In genomic region chr1:211416246-211416627, GRCh38 we compare ENCODE assay signal across 8 cellular contexts.
DNase-seq lines count a peak whose midpoint lies in the region; ATAC-seq and TF ChIP-seq lines count a peak whose summit lies in the region.
"Not testable (repeated sequence)": the region's sequence is repeated elsewhere in the genome, so short reads cannot be mapped to it uniquely, and the experiment has no call there.

No MANE protein-coding gene starts in this region.

- not testable (repeated sequence) for H3K36me3 Mint-ChIP-seq in CD4-positive, alpha-beta memory T cell; activated T-cell treated with anti-CD3 and anti-CD28 coated beads, Interleukin-2, amount 50 U/mL, for 4 hours (ENCODE audit: insufficient read depth)

- peak overlapping the region; percentile 24 to 86 (median 54) for H3K27ac Mint-ChIP-seq in CD4-positive, alpha-beta memory T cell

- H3K4me1 ChIP-seq in CD4-positive, alpha-beta memory T cell (ENCODE audit: insufficient read depth, low read length); lung (ENCODE audit: control insufficient read depth in 2 of 2, insufficient read depth in 2 of 2, low read length in 2 of 2): not testable (repeated sequence)

- CTCF ChIA-PET in CD4-positive, alpha-beta memory T cell (lab: Charles Lee; ENCODE audit: partially characterized antibody) = interaction anchor here (0.9 to 1.3 kb wide), 4 partner anchors 10 to 93 kb away, joined by 3 to 4 read pairs (median 4); no protein-coding TSS in a partner anchor

- H3K9me3 ChIP-seq in CD4-positive, alpha-beta memory T cell (ENCODE audit: control insufficient read depth in 1 of 2, low read length in 2 of 2); lung (ENCODE audit: control insufficient read depth in 2 of 2, insufficient read depth in 1 of 2, low read length in 1 of 2): not testable (repeated sequence)

- not testable (repeated sequence) for H3K27me3 Mint-ChIP-seq in CD4-positive, alpha-beta memory T cell; activated T-cell treated with anti-CD3 and anti-CD28 coated beads, Interleukin-2, amount 50 U/mL, for 4 hours (ENCODE audit: low read depth)

- peak overlapping the region; percentile 20 for H3K27ac ChIP-seq in CD4-positive, alpha-beta memory T cell (ENCODE audit: low read depth, low read length)
- H3K27ac ChIP-seq in lung (ENCODE audit: low read depth in 1 of 2, low read length in 1 of 2) = peak overlapping the region in 1 of 2 donors; percentile 62

- intact Hi-C loops in CD4-positive, alpha-beta memory T cell (cut with micrococcal nuclease) = loop anchor here (2.0 to 10.0 kb wide), 3 partner anchors 33 to 91 kb away; partner anchors contain the start of gene TRAF5

- not testable (repeated sequence) for H3K27me3 ChIP-seq in CD4-positive, alpha-beta memory T cell (ENCODE audit: insufficient read depth, low read length); lung (ENCODE audit: control insufficient read depth, insufficient read depth)

- POLR2A ChIA-PET in CD4-positive, alpha-beta memory T cell (lab: Charles Lee; ENCODE audit: partially characterized antibody) = interaction anchor here (0.9 to 1.9 kb wide), 7 partner anchors 8 to 159 kb away, joined by 3 to 10 read pairs (median 4); no protein-coding TSS in a partner anchor

- TF ChIP-seq CTCF in epithelial cell of proximal tubule (conservative IDR thresholded peaks at IDR 0.05; ENCODE audit: low read depth, low read length); lung (IDR thresholded peaks at IDR 0.05; ENCODE audit: control extremely low read depth, extremely low read depth): not testable (repeated sequence)

- H3K9me3 Mint-ChIP-seq in CD4-positive, alpha-beta memory T cell = peaks cover 0 to 13% (median under 1%) of the 10 kb centered on the region in 8 donors
- not testable (repeated sequence) for H3K9me3 Mint-ChIP-seq in activated T-cell treated with anti-CD3 and anti-CD28 coated beads, Interleukin-2, amount 50 U/mL, for 4 hours

- peak; percentile 63 for ATAC-seq in GM19467 (IDR thresholded peaks at IDR 0.05; ENCODE audit: unreplicated experiment)
- peak; percentile 47 for ATAC-seq in HG03135 (IDR thresholded peaks at IDR 0.05; ENCODE audit: unreplicated experiment)
- ATAC-seq in activated T-cell treated with anti-CD3 and anti-CD28 coated beads, Interleukin-2, amount 50 U/mL, for 4 hours = peak; percentile 63 to 71
- peak; percentile 27 for ATAC-seq in lung (ENCODE audit: insufficient read depth, low FRiP score)

- peak in 4 of 5 donors; percentile 7 to 31 (median 17) for DNase-seq in CD4-positive, alpha-beta memory T cell
- peak; percentile 74 for DNase-seq in NK-92 treated with Interleukin-12 subunit alpha and Interleukin-12 subunit beta, amount 100 ng/mL, for 24 hours (lab: John Stamatoyannopoulos, UW)
- peak; percentile 11 for DNase-seq in activated T-cell treated with anti-CD3 and anti-CD28 coated beads, Interleukin-2, amount 50 U/mL, for 4 hours
- not testable (repeated sequence) for DNase-seq in epithelial cell of proximal tubule (ENCODE audit: low read depth); lung (ENCODE audit: low spot score)
- peak; percentile 8 for DNase-seq in stimulated activated CD4-positive, alpha-beta T cell treated with anti-CD3 and anti-CD28 coated beads, Interleukin-1b, Interleukin-23, amount 100 ng/mL, for 48 hours

- H3K36me3 ChIP-seq in CD4-positive, alpha-beta memory T cell (ENCODE audit: insufficient read depth, low read length); lung (ENCODE audit: control insufficient read depth in 2 of 2, insufficient read depth in 2 of 2, low read length in 2 of 2): not testable (repeated sequence)

- peak overlapping the region; percentile 49 to 83 (median 78) for H3K4me3 Mint-ChIP-seq in CD4-positive, alpha-beta memory T cell
- H3K4me3 Mint-ChIP-seq in activated T-cell treated with anti-CD3 and anti-CD28 coated beads, Interleukin-2, amount 50 U/mL, for 4 hours = peak overlapping the region; percentile 74

- WGBS in lung, 2 donors = 14 to 17% methylated on average over 26 to 43 of the region's 43 CpGs

- not testable (repeated sequence) for H3K4me3 ChIP-seq in CD4-positive, alpha-beta memory T cell (ENCODE audit: low read length in 2 of 2); lung
- H3K4me3 ChIP-seq in epithelial cell of proximal tubule (ENCODE audit: low read depth, low read length) = peak overlapping the region; percentile 37

- peaks cover 9 to 13% (median 12%) of the 10 kb centered on the region in 4 donors for H3K4me1 Mint-ChIP-seq in CD4-positive, alpha-beta memory T cell
- H3K4me1 Mint-ChIP-seq in activated T-cell treated with anti-CD3 and anti-CD28 coated beads, Interleukin-2, amount 50 U/mL, for 4 hours (ENCODE audit: low read depth) = peaks cover 18% of the 10 kb centered on the region
